Comparison of ENCODE assay signal across 18 cellular contexts in genomic region chr5:149803641-149804468, GRCh38.
DNase-seq lines count a peak whose midpoint lies in the region; ATAC-seq and TF ChIP-seq lines count a peak whose summit lies in the region.
"Had no signal": no experiment of that assay in that cellular context is flagged by ENCODE, and none has a peak within 500 bp of the region (broad histone marks: within the 10 kb centered on the region; RNA-seq: fewer than 3 reads in every experiment).

No MANE protein-coding gene starts in this region.

- no peak for TF ChIP-seq EP300 in transverse colon (IDR thresholded peaks at IDR 0.05; ENCODE audit: low read depth)

- no peak for DNase-seq in activated naive CD8-positive, alpha-beta T cell treated with anti-CD3 and anti-CD28 coated beads, Interleukin-2, amount 50 U/mL, for 24 hours
- no peak for DNase-seq in activated naive CD8-positive, alpha-beta T cell treated with anti-CD3 and anti-CD28 coated beads for 36 hours
- DNase-seq in transverse colon (no peak), iPS-NIHi7 (ENCODE audit: extremely low spot score) (no peak)
- DNase-seq: activated CD4-positive, alpha-beta T cell treated with anti-CD3 and anti-CD28 coated beads for 48 hours; activated T-cell treated with anti-CD3 and anti-CD28 coated beads, Interleukin-2, amount 50 U/mL, for 1 hour; adrenal gland; GOT3; MV-4-11; NCI-H2107; NCI-H82; posterior cingulate gyrus; upper lobe of left lung had no signal

- TF ChIP-seq POLR2A in transverse colon (IDR thresholded peaks at IDR 0.05), result no peak
- TF ChIP-seq POLR2A in GM18505 (IDR thresholded peaks at IDR 0.05; ENCODE audit: borderline replicate concordance, extremely low read depth, insufficient read depth, insufficient read length), result no peak

- H3K27me3 Mint-ChIP-seq in activated naive CD8-positive, alpha-beta T cell treated with anti-CD3 and anti-CD28 coated beads, Interleukin-2, amount 50 U/mL, for 24 hours, result no peaks in the 10 kb centered on the region
- no peaks in the 10 kb centered on the region for H3K27me3 Mint-ChIP-seq in activated naive CD8-positive, alpha-beta T cell treated with anti-CD3 and anti-CD28 coated beads for 36 hours
- no peaks in the 10 kb centered on the region for H3K27me3 Mint-ChIP-seq in dendritic cell treated with granulocyte-macrophage colony-stimulating factor and Interleukin-4, amounts not matched to agents 40 ng/mL and 50 ng/mL, for 4 days

- no peak for TF ChIP-seq CTCF in transverse colon (IDR thresholded peaks at IDR 0.05)

- in situ Hi-C loops in transverse colon (cut with MboI; ENCODE audit: low pct_ligation_motif_present in 1 of 4, low pct_unique_long_range_greater_than_20kb in 1 of 4, low sequenced_read_pairs in 3 of 4), result no loop called here

- intact Hi-C loops in dendritic cell treated with granulocyte-macrophage colony-stimulating factor and Interleukin-4, amounts not matched to agents 40 ng/mL and 50 ng/mL, for 4 days (cut with micrococcal nuclease), result no loop called here
- intact Hi-C loops in transverse colon (cut with DNase I; ENCODE audit: low total_unique reads), result no loop called here

- H3K27ac Mint-ChIP-seq in activated naive CD8-positive, alpha-beta T cell treated with anti-CD3 and anti-CD28 coated beads, Interleukin-2, amount 50 U/mL, for 24 hours, result peak overlapping the region; percentile 4
- H3K27ac Mint-ChIP-seq in activated naive CD8-positive, alpha-beta T cell treated with anti-CD3 and anti-CD28 coated beads for 36 hours, result no peak overlapping the region
- peak overlapping the region; percentile 64 for H3K27ac Mint-ChIP-seq in dendritic cell treated with granulocyte-macrophage colony-stimulating factor and Interleukin-4, amounts not matched to agents 40 ng/mL and 50 ng/mL, for 4 days
- H3K27ac Mint-ChIP-seq: T-helper 2 cell treated with Interferon-gamma antibody and Interleukin-4, amounts not matched to agents 5 μg/mL and 100 μg/mL, for 36 hours had no signal

- 62 to 74% methylated on average over 3 to 17 of the region's 17 CpGs for WGBS in transverse colon (ENCODE audit: low coverage in 1 of 2), 2 donors

- H3K4me3 ChIP-seq in muscle layer of duodenum (ENCODE audit: low read depth in 1 of 2, low read length in 2 of 2) (peak overlapping the region in 1 of 2 donors; percentile 32), transverse colon (no peak overlapping the region)
- H3K4me3 ChIP-seq: adrenal gland, upper lobe of left lung had no signal

- H3K9me3 ChIP-seq in muscle layer of duodenum (ENCODE audit: control insufficient read depth in 1 of 2, low read length in 2 of 2) (no peaks in the 10 kb centered on the region), transverse colon (no peaks in the 10 kb centered on the region)
- H3K9me3 ChIP-seq: adrenal gland, upper lobe of left lung had no signal

- H3K27ac ChIP-seq in muscle layer of duodenum (ENCODE audit: low read length) (peak overlapping the region; percentile 87), transverse colon (peak overlapping the region; percentile 83 to 87 (median 84))
- H3K27ac ChIP-seq: adrenal gland had no signal

- H3K27me3 ChIP-seq in muscle layer of duodenum (ENCODE audit: low read depth, low read length) (no peaks in the 10 kb centered on the region), transverse colon (no peaks in the 10 kb centered on the region)
- H3K27me3 ChIP-seq: adrenal gland, upper lobe of left lung had no signal

- no peak for ATAC-seq in activated naive CD8-positive, alpha-beta T cell treated with anti-CD3 and anti-CD28 coated beads, Interleukin-2, amount 50 U/mL, for 24 hours
- ATAC-seq in GM18505 (IDR thresholded peaks at IDR 0.05; ENCODE audit: unreplicated experiment) (no peak), GM19324 (IDR thresholded peaks at IDR 0.05; ENCODE audit: low FRiP score, unreplicated experiment) (no peak)

- H3K4me1 Mint-ChIP-seq in activated naive CD8-positive, alpha-beta T cell treated with anti-CD3 and anti-CD28 coated beads, Interleukin-2, amount 50 U/mL, for 24 hours, result peaks cover 10% of the 10 kb centered on the region
- peaks cover 10% of the 10 kb centered on the region for H3K4me1 Mint-ChIP-seq in activated naive CD8-positive, alpha-beta T cell treated with anti-CD3 and anti-CD28 coated beads for 36 hours
- H3K4me1 Mint-ChIP-seq in dendritic cell treated with granulocyte-macrophage colony-stimulating factor and Interleukin-4, amounts not matched to agents 40 ng/mL and 50 ng/mL, for 4 days (ENCODE audit: low read depth), result peaks cover 87% of the 10 kb centered on the region

- peaks cover 26 to 77% of the 10 kb centered on the region in 2 donors for H3K4me1 ChIP-seq in muscle layer of duodenum (ENCODE audit: control insufficient read depth in 1 of 2, insufficient read depth in 2 of 2, low read length in 2 of 2)
- H3K4me1 ChIP-seq in transverse colon, result peaks cover 50 to 87% (median 67%) of the 10 kb centered on the region in 4 donors

- H3K9me3 Mint-ChIP-seq in activated naive CD8-positive, alpha-beta T cell treated with anti-CD3 and anti-CD28 coated beads, Interleukin-2, amount 50 U/mL, for 24 hours, result no peaks in the 10 kb centered on the region
- no peaks in the 10 kb centered on the region for H3K9me3 Mint-ChIP-seq in activated naive CD8-positive, alpha-beta T cell treated with anti-CD3 and anti-CD28 coated beads for 36 hours
- H3K9me3 Mint-ChIP-seq in dendritic cell treated with granulocyte-macrophage colony-stimulating factor and Interleukin-4, amounts not matched to agents 40 ng/mL and 50 ng/mL, for 4 days, result no peaks in the 10 kb centered on the region
- H3K9me3 Mint-ChIP-seq: T-helper 2 cell treated with Interferon-gamma antibody and Interleukin-4, amounts not matched to agents 5 μg/mL and 100 μg/mL, for 36 hours had no signal

- no peak overlapping the region for H3K4me3 Mint-ChIP-seq in activated naive CD8-positive, alpha-beta T cell treated with anti-CD3 and anti-CD28 coated beads, Interleukin-2, amount 50 U/mL, for 24 hours
- H3K4me3 Mint-ChIP-seq in activated naive CD8-positive, alpha-beta T cell treated with anti-CD3 and anti-CD28 coated beads for 36 hours, result no peak overlapping the region
- H3K4me3 Mint-ChIP-seq in dendritic cell treated with granulocyte-macrophage colony-stimulating factor and Interleukin-4, amounts not matched to agents 40 ng/mL and 50 ng/mL, for 4 days, result no peak overlapping the region
- H3K4me3 Mint-ChIP-seq: T-helper 2 cell treated with Interferon-gamma antibody and Interleukin-4, amounts not matched to agents 5 μg/mL and 100 μg/mL, for 36 hours had no signal

- H3K36me3 Mint-ChIP-seq in activated naive CD8-positive, alpha-beta T cell treated with anti-CD3 and anti-CD28 coated beads, Interleukin-2, amount 50 U/mL, for 24 hours (ENCODE audit: low read depth), result peaks cover 3% of the 10 kb centered on the region
- H3K36me3 Mint-ChIP-seq in activated naive CD8-positive, alpha-beta T cell treated with anti-CD3 and anti-CD28 coated beads for 36 hours, result no peaks in the 10 kb centered on the region
- peaks cover 36% of the 10 kb centered on the region for H3K36me3 Mint-ChIP-seq in dendritic cell treated with granulocyte-macrophage colony-stimulating factor and Interleukin-4, amounts not matched to agents 40 ng/mL and 50 ng/mL, for 4 days (ENCODE audit: low read depth)

- H3K36me3 ChIP-seq in muscle layer of duodenum (ENCODE audit: control insufficient read depth in 1 of 2, insufficient read depth in 2 of 2, low read length in 2 of 2) (no peaks in the 10 kb centered on the region), transverse colon (no peaks in the 10 kb centered on the region)
- H3K36me3 ChIP-seq: adrenal gland, upper lobe of left lung had no signal
